2 cellular contexts compared by ENCODE assay signal in the genomic region with DNA sequence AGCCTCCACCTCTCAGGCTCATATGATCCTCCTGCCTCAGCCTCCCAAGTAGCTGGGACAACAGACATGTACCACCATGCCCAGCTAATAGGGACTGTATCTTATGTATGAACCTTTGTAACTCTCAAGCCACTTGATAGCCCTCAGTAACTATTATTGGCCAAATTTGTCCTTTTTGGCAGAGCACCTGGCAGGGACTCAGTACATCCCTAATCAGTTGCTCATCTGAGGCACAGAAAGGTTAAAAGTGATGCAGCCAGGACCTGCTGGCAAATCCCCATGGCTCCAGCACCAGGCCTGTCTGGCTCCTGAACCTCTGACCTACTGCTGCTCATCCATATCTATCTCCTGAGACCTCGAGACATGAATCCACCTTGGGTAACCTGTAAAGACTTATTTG.
TF ChIP-seq lines count a peak whose summit lies in the region.

No MANE protein-coding gene starts in this region.

TF ChIP-seq in HEK293, 187 proteins besides CTCF, POLR2A, EP300 and RAD21:
- TF ChIP-seq, protein P1, sequence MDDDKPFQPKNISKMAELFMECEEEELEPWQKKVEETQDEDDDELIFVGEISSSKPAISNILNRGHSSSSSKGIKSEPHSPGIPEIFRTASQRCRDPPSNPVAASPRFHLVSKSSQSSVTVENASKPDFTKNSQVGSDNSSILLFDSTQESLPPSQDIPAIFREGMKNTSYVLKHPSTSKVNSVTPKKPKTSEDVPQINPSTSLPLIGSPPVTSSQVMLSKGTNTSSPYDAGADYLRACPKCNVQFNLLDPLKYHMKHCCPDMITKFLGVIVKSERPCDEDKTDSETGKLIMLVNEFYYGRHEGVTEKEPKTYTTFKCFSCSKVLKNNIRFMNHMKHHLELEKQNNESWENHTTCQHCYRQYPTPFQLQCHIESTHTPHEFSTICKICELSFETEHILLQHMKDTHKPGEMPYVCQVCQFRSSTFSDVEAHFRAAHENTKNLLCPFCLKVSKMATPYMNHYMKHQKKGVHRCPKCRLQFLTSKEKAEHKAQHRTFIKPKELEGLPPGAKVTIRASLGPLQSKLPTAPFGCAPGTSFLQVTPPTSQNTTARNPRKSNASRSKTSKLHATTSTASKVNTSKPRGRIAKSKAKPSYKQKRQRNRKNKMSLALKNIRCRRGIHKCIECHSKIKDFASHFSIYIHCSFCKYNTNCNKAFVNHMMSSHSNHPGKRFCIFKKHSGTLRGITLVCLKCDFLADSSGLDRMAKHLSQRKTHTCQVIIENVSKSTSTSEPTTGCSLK (tag by site-specific recombination; IDR thresholded peaks at IDR 0.05) = no peak
- TF ChIP-seq MZF1 (tag by site-specific recombination; IDR thresholded peaks at IDR 0.05; ENCODE audit: borderline replicate concordance) = peak; percentile 89; the same call in 1 of the 2 replicates

TF ChIP-seq in SK-N-SH, 30 proteins besides CTCF, POLR2A, EP300 and RAD21:
- TF ChIP-seq, protein P2, sequence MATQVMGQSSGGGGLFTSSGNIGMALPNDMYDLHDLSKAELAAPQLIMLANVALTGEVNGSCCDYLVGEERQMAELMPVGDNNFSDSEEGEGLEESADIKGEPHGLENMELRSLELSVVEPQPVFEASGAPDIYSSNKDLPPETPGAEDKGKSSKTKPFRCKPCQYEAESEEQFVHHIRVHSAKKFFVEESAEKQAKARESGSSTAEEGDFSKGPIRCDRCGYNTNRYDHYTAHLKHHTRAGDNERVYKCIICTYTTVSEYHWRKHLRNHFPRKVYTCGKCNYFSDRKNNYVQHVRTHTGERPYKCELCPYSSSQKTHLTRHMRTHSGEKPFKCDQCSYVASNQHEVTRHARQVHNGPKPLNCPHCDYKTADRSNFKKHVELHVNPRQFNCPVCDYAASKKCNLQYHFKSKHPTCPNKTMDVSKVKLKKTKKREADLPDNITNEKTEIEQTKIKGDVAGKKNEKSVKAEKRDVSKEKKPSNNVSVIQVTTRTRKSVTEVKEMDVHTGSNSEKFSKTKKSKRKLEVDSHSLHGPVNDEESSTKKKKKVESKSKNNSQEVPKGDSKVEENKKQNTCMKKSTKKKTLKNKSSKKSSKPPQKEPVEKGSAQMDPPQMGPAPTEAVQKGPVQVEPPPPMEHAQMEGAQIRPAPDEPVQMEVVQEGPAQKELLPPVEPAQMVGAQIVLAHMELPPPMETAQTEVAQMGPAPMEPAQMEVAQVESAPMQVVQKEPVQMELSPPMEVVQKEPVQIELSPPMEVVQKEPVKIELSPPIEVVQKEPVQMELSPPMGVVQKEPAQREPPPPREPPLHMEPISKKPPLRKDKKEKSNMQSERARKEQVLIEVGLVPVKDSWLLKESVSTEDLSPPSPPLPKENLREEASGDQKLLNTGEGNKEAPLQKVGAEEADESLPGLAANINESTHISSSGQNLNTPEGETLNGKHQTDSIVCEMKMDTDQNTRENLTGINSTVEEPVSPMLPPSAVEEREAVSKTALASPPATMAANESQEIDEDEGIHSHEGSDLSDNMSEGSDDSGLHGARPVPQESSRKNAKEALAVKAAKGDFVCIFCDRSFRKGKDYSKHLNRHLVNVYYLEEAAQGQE (IDR thresholded peaks at IDR 0.05; ENCODE audit: low read depth, low read length) = no peak
- no peak for TF ChIP-seq CHD2 (IDR thresholded peaks at IDR 0.05; ENCODE audit: low read length, partially characterized antibody)
- TF ChIP-seq EZH2phosphoT487 (IDR thresholded peaks at IDR 0.05; ENCODE audit: borderline replicate concordance, low read depth) = no peak
